In genomic region chr20:19519461-19519860, GRCh38 we compare ENCODE assay signal across 18 cellular contexts.
DNase-seq lines count a peak whose midpoint lies in the region; ATAC-seq, FAIRE-seq and TF ChIP-seq lines count a peak whose summit lies in the region.
"Had no signal": no experiment of that assay in that cellular context is flagged by ENCODE, and none has a peak within 500 bp of the region (broad histone marks: within the 10 kb centered on the region; RNA-seq: fewer than 3 reads in every experiment).

No MANE protein-coding gene starts in this region.

- intact Hi-C loops in A673 (cut with micrococcal nuclease; ENCODE audit: unreplicated experiment): loop anchor here (5.0 kb wide), 1 partner anchor 197 kb away; no protein-coding TSS in a partner anchor
- intact Hi-C loops in ovary (cut with DNase I): no loop called here

- no peak for ATAC-seq in SK-N-SH treated with all-trans-retinoic acid at 6 μM for 48 hours
- ATAC-seq: A549 had no signal

- H3K4me1 ChIP-seq in A673 (ENCODE audit: insufficient read depth, low read length, poor library complexity, severe bottlenecking) (peaks cover 50% of the 10 kb centered on the region), OCI-LY3 (ENCODE audit: low read length) (peaks cover 53% of the 10 kb centered on the region), ovary (ENCODE audit: insufficient read depth) (peaks cover 1% of the 10 kb centered on the region)
- H3K4me1 ChIP-seq: A549, HAP-1 had no signal

- no peaks in the 10 kb centered on the region for H4K20me1 ChIP-seq in OCI-LY3 (ENCODE audit: insufficient read depth, low read length)
- H4K20me1 ChIP-seq: BLaER1 had no signal

- H3K9ac ChIP-seq in OCI-LY3 (ENCODE audit: low read length): no peak overlapping the region
- H3K9ac ChIP-seq: BLaER1, GM23248 had no signal

- no peak overlapping the region for H3K4me3 ChIP-seq in A673 (ENCODE audit: low read depth, low read length, poor library complexity, severe bottlenecking)
- H3K4me3 ChIP-seq in OCI-LY3 (ENCODE audit: low read length): peak overlapping the region; percentile 24; the same call in 1 of the 2 replicates
- H3K4me3 ChIP-seq in ovary: no peak overlapping the region
- H3K4me3 ChIP-seq: A549, BLaER1, GM23248, HAP-1 had no signal

- no peak for TF ChIP-seq POLR2A in ovary (IDR thresholded peaks at IDR 0.05)

- TF ChIP-seq EP300 in ovary (IDR thresholded peaks at IDR 0.05): no peak

- peak; percentile 92 for DNase-seq in A673 (ENCODE audit: low spot score)
- peak; percentile 14 for DNase-seq in GM20000 (ENCODE audit: low spot score)
- no peak for DNase-seq in RCC 7860 (ENCODE audit: low spot score)
- DNase-seq in ovary: no peak
- DNase-seq: CD4-positive, alpha-beta memory T cell; DMS153; DMS79 treated with DMSO at 0.1 percent for 48 hours; GF-D8; GM23248 had no signal

- CTCF ChIA-PET in A673 (lab: Charles Lee): interaction anchor here (1.1 kb wide), 1 partner anchor 64 kb away, joined by 3 read pairs; no protein-coding TSS in a partner anchor

- H3K27ac ChIP-seq in A673 (ENCODE audit: low read depth, low read length, poor library complexity, severe bottlenecking) (peak overlapping the region; percentile 94), OCI-LY3 (ENCODE audit: low read length) (peak overlapping the region; percentile 62), ovary (no peak overlapping the region)
- H3K27ac ChIP-seq: 22Rv1, A549, BLaER1, GM23248, HL-60 had no signal

- H3K27me3 ChIP-seq in A673 (replicated peaks; ENCODE audit: insufficient read depth, low read depth, low read length, poor library complexity): no peaks in the 10 kb centered on the region
- H3K27me3 ChIP-seq in OCI-LY3 (ENCODE audit: low read depth, low read length): no peaks in the 10 kb centered on the region
- no peaks in the 10 kb centered on the region for H3K27me3 ChIP-seq in ovary
- H3K27me3 ChIP-seq: BLaER1 had no signal

- H3K4me3 Mint-ChIP-seq in nephron: no peak overlapping the region
- H3K4me3 Mint-ChIP-seq: CD14-positive monocyte; CD4-positive, alpha-beta memory T cell had no signal

- H3K27ac Mint-ChIP-seq in nephron: peak overlapping the region; percentile 7 to 37 (median 32)
- H3K27ac Mint-ChIP-seq: CD14-positive monocyte; CD4-positive, alpha-beta memory T cell had no signal

- H3K9me3 ChIP-seq in A673 (ENCODE audit: low read depth, low read length, poor library complexity, severe bottlenecking) (no peaks in the 10 kb centered on the region), OCI-LY3 (ENCODE audit: insufficient read depth, low read length) (no peaks in the 10 kb centered on the region), ovary (no peaks in the 10 kb centered on the region)
- H3K9me3 ChIP-seq: A549, BLaER1, HAP-1 had no signal

- H3K36me3 Mint-ChIP-seq in nephron (ENCODE audit: low read depth): no peaks in the 10 kb centered on the region
- H3K36me3 Mint-ChIP-seq: CD14-positive monocyte; CD4-positive, alpha-beta memory T cell had no signal

- WGBS in ovary, 3 donors: 48 to 92% (median 86%) methylated on average over 1 of the region's 1 CpG

- no peaks in the 10 kb centered on the region for H3K79me2 ChIP-seq in OCI-LY3 (ENCODE audit: low read length)

- H3K4me1 Mint-ChIP-seq in nephron: peaks cover 45% of the 10 kb centered on the region
- H3K4me1 Mint-ChIP-seq: CD4-positive, alpha-beta memory T cell had no signal

- no peak overlapping the region; the same call in 1 of the 2 replicates for H2AFZ ChIP-seq in OCI-LY3 (ENCODE audit: low read depth, low read length)
- H2AFZ ChIP-seq: GM23248 had no signal

- H3K4me2 ChIP-seq in OCI-LY3 (ENCODE audit: low read length): peak overlapping the region; percentile 51
- H3K4me2 ChIP-seq: A549, BLaER1 had no signal

- POLR2A ChIA-PET in A673 (lab: Charles Lee; ENCODE audit: low non-redundant PET): no interaction called here

- no peak for FAIRE-seq in RCC 7860 (lab: Jason Lieb, UNC)

- H3K9me3 Mint-ChIP-seq in nephron: no peaks in the 10 kb centered on the region

- TF ChIP-seq CTCF in A673 (conservative IDR thresholded peaks at IDR 0.05; ENCODE audit: low read depth, low read length) (no peak), GM20000 (IDR thresholded peaks at IDR 0.05; ENCODE audit: extremely low read depth, missing control alignments) (no peak), OCI-LY3 (IDR thresholded peaks at IDR 0.05; ENCODE audit: low read depth, low read length) (no peak), nephron (IDR thresholded peaks at IDR 0.05; ENCODE audit: unreplicated experiment in 3 of 3) (no peak), ovary (IDR thresholded peaks at IDR 0.05) (no peak)

- BruUV-seq in A673 (replicated peaks; lab: Mats Ljungman, UMichigan): no TSS peak

- H3K36me3 ChIP-seq in A673 (ENCODE audit: insufficient read depth, low read length, poor library complexity, severe bottlenecking) (peaks cover 8% of the 10 kb centered on the region), OCI-LY3 (replicated peaks; ENCODE audit: low read depth, low read length) (no peaks in the 10 kb centered on the region), ovary (no peaks in the 10 kb centered on the region)
- H3K36me3 ChIP-seq: BLaER1, HAP-1 had no signal

- no peaks in the 10 kb centered on the region for H3K27me3 Mint-ChIP-seq in nephron (ENCODE audit: low read depth)

TF ChIP-seq in SK-N-SH treated with all-trans-retinoic acid at 6 μM for 48 hours, 23 proteins besides CTCF, POLR2A, EP300 and RAD21:
- TF ChIP-seq ARNTL (CRISPR knock-in tag; IDR thresholded peaks at IDR 0.05; ENCODE audit: borderline replicate concordance, low read depth): no peak
- no peak for TF ChIP-seq ZNF8 (CRISPR knock-in tag; IDR thresholded peaks at IDR 0.05)
- TF ChIP-seq RARB (CRISPR knock-in tag; IDR thresholded peaks at IDR 0.05): no peak
- no peak for TF ChIP-seq PPARA (CRISPR knock-in tag; IDR thresholded peaks at IDR 0.05; ENCODE audit: borderline replicate concordance)
- no peak for TF ChIP-seq ISL1 (CRISPR knock-in tag; IDR thresholded peaks at IDR 0.05)
- TF ChIP-seq SNAI2 (CRISPR knock-in tag; IDR thresholded peaks at IDR 0.05): no peak
- TF ChIP-seq CSDC2 (CRISPR knock-in tag; IDR thresholded peaks at IDR 0.05): no peak
- TF ChIP-seq, protein P1, sequence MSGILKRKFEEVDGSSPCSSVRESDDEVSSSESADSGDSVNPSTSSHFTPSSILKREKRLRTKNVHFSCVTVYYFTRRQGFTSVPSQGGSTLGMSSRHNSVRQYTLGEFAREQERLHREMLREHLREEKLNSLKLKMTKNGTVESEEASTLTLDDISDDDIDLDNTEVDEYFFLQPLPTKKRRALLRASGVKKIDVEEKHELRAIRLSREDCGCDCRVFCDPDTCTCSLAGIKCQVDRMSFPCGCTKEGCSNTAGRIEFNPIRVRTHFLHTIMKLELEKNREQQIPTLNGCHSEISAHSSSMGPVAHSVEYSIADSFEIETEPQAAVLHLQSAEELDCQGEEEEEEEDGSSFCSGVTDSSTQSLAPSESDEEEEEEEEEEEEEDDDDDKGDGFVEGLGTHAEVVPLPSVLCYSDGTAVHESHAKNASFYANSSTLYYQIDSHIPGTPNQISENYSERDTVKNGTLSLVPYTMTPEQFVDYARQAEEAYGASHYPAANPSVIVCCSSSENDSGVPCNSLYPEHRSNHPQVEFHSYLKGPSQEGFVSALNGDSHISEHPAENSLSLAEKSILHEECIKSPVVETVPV (CRISPR knock-in tag; IDR thresholded peaks at IDR 0.05): no peak
- no peak for TF ChIP-seq TCF4 (CRISPR knock-in tag; IDR thresholded peaks at IDR 0.05; ENCODE audit: borderline replicate concordance)
- no peak for TF ChIP-seq ZFP3 (CRISPR knock-in tag; IDR thresholded peaks at IDR 0.05)
- no peak for TF ChIP-seq TOX (CRISPR knock-in tag; IDR thresholded peaks at IDR 0.05; ENCODE audit: borderline replicate concordance)
- TF ChIP-seq, protein P2, sequence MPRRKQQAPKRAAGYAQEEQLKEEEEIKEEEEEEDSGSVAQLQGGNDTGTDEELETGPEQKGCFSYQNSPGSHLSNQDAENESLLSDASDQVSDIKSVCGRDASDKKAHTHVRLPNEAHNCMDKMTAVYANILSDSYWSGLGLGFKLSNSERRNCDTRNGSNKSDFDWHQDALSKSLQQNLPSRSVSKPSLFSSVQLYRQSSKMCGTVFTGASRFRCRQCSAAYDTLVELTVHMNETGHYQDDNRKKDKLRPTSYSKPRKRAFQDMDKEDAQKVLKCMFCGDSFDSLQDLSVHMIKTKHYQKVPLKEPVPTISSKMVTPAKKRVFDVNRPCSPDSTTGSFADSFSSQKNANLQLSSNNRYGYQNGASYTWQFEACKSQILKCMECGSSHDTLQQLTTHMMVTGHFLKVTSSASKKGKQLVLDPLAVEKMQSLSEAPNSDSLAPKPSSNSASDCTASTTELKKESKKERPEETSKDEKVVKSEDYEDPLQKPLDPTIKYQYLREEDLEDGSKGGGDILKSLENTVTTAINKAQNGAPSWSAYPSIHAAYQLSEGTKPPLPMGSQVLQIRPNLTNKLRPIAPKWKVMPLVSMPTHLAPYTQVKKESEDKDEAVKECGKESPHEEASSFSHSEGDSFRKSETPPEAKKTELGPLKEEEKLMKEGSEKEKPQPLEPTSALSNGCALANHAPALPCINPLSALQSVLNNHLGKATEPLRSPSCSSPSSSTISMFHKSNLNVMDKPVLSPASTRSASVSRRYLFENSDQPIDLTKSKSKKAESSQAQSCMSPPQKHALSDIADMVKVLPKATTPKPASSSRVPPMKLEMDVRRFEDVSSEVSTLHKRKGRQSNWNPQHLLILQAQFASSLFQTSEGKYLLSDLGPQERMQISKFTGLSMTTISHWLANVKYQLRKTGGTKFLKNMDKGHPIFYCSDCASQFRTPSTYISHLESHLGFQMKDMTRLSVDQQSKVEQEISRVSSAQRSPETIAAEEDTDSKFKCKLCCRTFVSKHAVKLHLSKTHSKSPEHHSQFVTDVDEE (CRISPR knock-in tag; IDR thresholded peaks at IDR 0.05): no peak
- TF ChIP-seq ESRRG (CRISPR knock-in tag; IDR thresholded peaks at IDR 0.05): no peak
- no peak for TF ChIP-seq CREB5 (CRISPR knock-in tag; IDR thresholded peaks at IDR 0.05; ENCODE audit: low read depth)
- no peak for TF ChIP-seq ZNF70 (CRISPR knock-in tag; IDR thresholded peaks at IDR 0.05)

Comparison
In these comparisons a context has a peak if more than half of its experiments do, and no peak if none do; other contexts are left out.
1. DNase-seq: peak in A673 (single experiment) and GM20000 (single experiment); none in RCC 7860 (single experiment) and ovary (0 of 5).
2. H3K27ac ChIP-seq: peak in A673 (single experiment) and OCI-LY3 (single experiment); none in ovary (0 of 2).